Comparison of ENCODE assay signal across 8 cellular contexts in genomic region chr5:138438003-138438723, GRCh38. TPM values are rescaled to one million over a fixed set of nuclear protein-coding genes. Genes with fewer than 3 reads are reported as not detected.
A peak's percentile ranks its signal among the peaks of the same experiment; 100 is the strongest.
DNase-seq lines count a peak whose midpoint lies in the region; ATAC-seq and TF ChIP-seq lines count a peak whose summit lies in the region.

No MANE protein-coding gene starts in this region.

- H3K36me3 ChIP-seq in iPS-18a (ENCODE audit: control insufficient read depth, low read depth, low read length): peaks cover 22% of the 10 kb centered on the region

- DNase-seq in NCI-H748 (lab: John Stamatoyannopoulos, UW; ENCODE audit: unreplicated experiment): peak; percentile 43
- no peak for DNase-seq in NCI-H748 treated with DMSO at 0.1 percent for 48 hours (lab: John Stamatoyannopoulos, UW)
- DNase-seq in activated CD8-positive, alpha-beta T cell treated with anti-CD3 and anti-CD28 coated beads for 36 hours: no peak
- DNase-seq in GM10248 (ENCODE audit: extremely low spot score): no peak

- peak overlapping the region; percentile 68 for H3K4me3 ChIP-seq in iPS-18a (ENCODE audit: low read length)

- H3K4me3 Mint-ChIP-seq in activated CD8-positive, alpha-beta T cell treated with anti-CD3 and anti-CD28 coated beads for 36 hours: peak overlapping the region; percentile 67
- peak overlapping the region; percentile 81 for H3K4me3 Mint-ChIP-seq in stimulated activated memory B cell treated with anti-CD40 and anti-IgM and Interleukin-4, amounts not matched to agents 10 μg/mL and 1 μg/mL and 100 μg/mL, for 72 hours

- TF ChIP-seq CTCF in activated CD8-positive, alpha-beta T cell treated with anti-CD3 and anti-CD28 coated beads for 36 hours (IDR thresholded peaks at IDR 0.05): no peak
- no peak for TF ChIP-seq CTCF in GM10248 (IDR thresholded peaks at IDR 0.05; ENCODE audit: control extremely low read depth, extremely low read depth, low read depth, missing control alignments)

- no peak for ATAC-seq in activated CD8-positive, alpha-beta T cell treated with anti-CD3 and anti-CD28 coated beads for 36 hours
- ATAC-seq in stimulated activated memory B cell treated with anti-CD40 and anti-IgM and Interleukin-4, amounts not matched to agents 10 μg/mL and 1 μg/mL and 100 μg/mL, for 72 hours: no peak
- ATAC-seq in GM21367 (IDR thresholded peaks at IDR 0.05; ENCODE audit: unreplicated experiment) (no peak), HG03460 (IDR thresholded peaks at IDR 0.05; ENCODE audit: unreplicated experiment) (no peak)

- H3K4me1 ChIP-seq in iPS-18a (ENCODE audit: control insufficient read depth, low read depth, low read length): peaks cover 13% of the 10 kb centered on the region

- H3K9ac ChIP-seq in iPS-18a (ENCODE audit: low read length): peak overlapping the region; percentile 71

- no peaks in the 10 kb centered on the region for H3K9me3 Mint-ChIP-seq in activated CD8-positive, alpha-beta T cell treated with anti-CD3 and anti-CD28 coated beads for 36 hours
- no peaks in the 10 kb centered on the region for H3K9me3 Mint-ChIP-seq in stimulated activated memory B cell treated with anti-CD40 and anti-IgM and Interleukin-4, amounts not matched to agents 10 μg/mL and 1 μg/mL and 100 μg/mL, for 72 hours

- POLR2A ChIA-PET in activated CD8-positive, alpha-beta T cell treated with anti-CD3 and anti-CD28 coated beads for 36 hours (lab: Charles Lee): interaction anchor here (0.7 to 2.6 kb wide), 9 partner anchors 11 to 137 kb away, joined by 3 to 12 read pairs (median 3); partner anchors contain the start of gene HSPA9
- POLR2A ChIA-PET in GM10248 (lab: Yijun Ruan, JAX): interaction anchor here (0.5 to 2.2 kb wide), 2 partner anchors 27 to 683 kb away, joined by 5 to 10 read pairs; partner anchors contain the start of gene EGR1

- no peak overlapping the region for H3K27ac Mint-ChIP-seq in activated CD8-positive, alpha-beta T cell treated with anti-CD3 and anti-CD28 coated beads for 36 hours
- H3K27ac Mint-ChIP-seq in stimulated activated memory B cell treated with anti-CD40 and anti-IgM and Interleukin-4, amounts not matched to agents 10 μg/mL and 1 μg/mL and 100 μg/mL, for 72 hours: peak overlapping the region; percentile 5

- H3K27me3 ChIP-seq in iPS-18a (ENCODE audit: control insufficient read depth, insufficient read depth, low read length): no peaks in the 10 kb centered on the region

- peaks cover 12% of the 10 kb centered on the region for H3K4me1 Mint-ChIP-seq in activated CD8-positive, alpha-beta T cell treated with anti-CD3 and anti-CD28 coated beads for 36 hours (ENCODE audit: low read depth)
- peaks cover 15% of the 10 kb centered on the region for H3K4me1 Mint-ChIP-seq in stimulated activated memory B cell treated with anti-CD40 and anti-IgM and Interleukin-4, amounts not matched to agents 10 μg/mL and 1 μg/mL and 100 μg/mL, for 72 hours

- no peaks in the 10 kb centered on the region for H3K27me3 Mint-ChIP-seq in activated CD8-positive, alpha-beta T cell treated with anti-CD3 and anti-CD28 coated beads for 36 hours
- no peaks in the 10 kb centered on the region for H3K27me3 Mint-ChIP-seq in stimulated activated memory B cell treated with anti-CD40 and anti-IgM and Interleukin-4, amounts not matched to agents 10 μg/mL and 1 μg/mL and 100 μg/mL, for 72 hours

- H3K27ac ChIP-seq in iPS-18a (ENCODE audit: low read length): no peak overlapping the region

- no peaks in the 10 kb centered on the region for H3K9me3 ChIP-seq in iPS-18a (ENCODE audit: control insufficient read depth, low read depth, low read length)

- intact Hi-C loops in activated CD8-positive, alpha-beta T cell treated with anti-CD3 and anti-CD28 coated beads for 36 hours (cut with micrococcal nuclease): no loop called here

- peaks cover 3% of the 10 kb centered on the region for H3K36me3 Mint-ChIP-seq in activated CD8-positive, alpha-beta T cell treated with anti-CD3 and anti-CD28 coated beads for 36 hours (ENCODE audit: low read depth)
- H3K36me3 Mint-ChIP-seq in stimulated activated memory B cell treated with anti-CD40 and anti-IgM and Interleukin-4, amounts not matched to agents 10 μg/mL and 1 μg/mL and 100 μg/mL, for 72 hours: peaks cover 39% of the 10 kb centered on the region

- CTCF ChIA-PET in activated CD8-positive, alpha-beta T cell treated with anti-CD3 and anti-CD28 coated beads for 36 hours (lab: Charles Lee): interaction anchor here (1.0 to 3.8 kb wide), 5 partner anchors 11 to 85 kb away, joined by 3 to 17 read pairs (median 7); partner anchors contain the start of gene KDM3B
- CTCF ChIA-PET in GM10248 (lab: Yijun Ruan, JAX): interaction anchor here (0.6 to 3.8 kb wide), 8 partner anchors 11 to 252 kb away, joined by 3 to 39 read pairs (median 4); partner anchors contain the start of gene KDM3B

RNA-seq across cellular contexts. Expression of gene REEP2, which starts 0.7 kb away (rescaled TPM):
- 1 to 10 TPM; 2.9 to 3.1 TPM for total RNA-seq in activated CD8-positive, alpha-beta T cell treated with anti-CD3 and anti-CD28 coated beads for 36 hours

RNA-seq across cellular contexts. Expression of gene EGR1, which starts 27.1 kb away (rescaled TPM):
- total RNA-seq in activated CD8-positive, alpha-beta T cell treated with anti-CD3 and anti-CD28 coated beads for 36 hours: 10 to 100 TPM; 46.0 to 46.4 TPM
